ENCODE assay signal across 29 cellular contexts in genomic region chr15:99906356-99906755, GRCh38.
"Had no signal": no experiment of that assay in that cellular context is flagged by ENCODE, and none has a peak within 500 bp of the region (broad histone marks: within the 10 kb centered on the region; RNA-seq: fewer than 3 reads in every experiment).

No MANE protein-coding gene starts in this region.

- H3K9me3 ChIP-seq: heart right ventricle, left lung, lower lobe of right lung, neutrophil, psoas muscle, sigmoid colon, testis, tibial artery, uterus had no signal

- H3K27ac Mint-ChIP-seq: naive thymus-derived CD8-positive, alpha-beta T cell; nephron; neural progenitor cell; stimulated activated memory B cell treated with anti-CD40 and anti-IgM and Interleukin-4, amounts not matched to agents 10 μg/mL and 1 μg/mL and 100 μg/mL, for 72 hours; stimulated activated naive CD8-positive, alpha-beta T cell treated with anti-CD3 and anti-CD28 coated beads, Interleukin-15, amount 100 ng/mL, for 72 hours had no signal

- H3K4me1 ChIP-seq: heart right ventricle, left lung, lower lobe of right lung, neural progenitor cell, parathyroid adenoma, psoas muscle, sigmoid colon, spleen, testis, tibial artery, uterus had no signal

- H3K27me3 Mint-ChIP-seq: stimulated activated memory B cell treated with anti-CD40 and anti-IgM and Interleukin-4, amounts not matched to agents 10 μg/mL and 1 μg/mL and 100 μg/mL, for 72 hours; stimulated activated naive CD8-positive, alpha-beta T cell treated with anti-CD3 and anti-CD28 coated beads, Interleukin-15, amount 100 ng/mL, for 72 hours had no signal

- H3K4me3 ChIP-seq: heart right ventricle, hepatocyte, left lung, lower lobe of right lung, neural progenitor cell, psoas muscle, sigmoid colon, spleen, testis, tibial artery, uterus had no signal

- H3K4me1 Mint-ChIP-seq: naive thymus-derived CD8-positive, alpha-beta T cell; stimulated activated memory B cell treated with anti-CD40 and anti-IgM and Interleukin-4, amounts not matched to agents 10 μg/mL and 1 μg/mL and 100 μg/mL, for 72 hours had no signal

- H3K27ac ChIP-seq: heart right ventricle, hepatocyte, left lung, lower lobe of right lung, neural progenitor cell, neutrophil, parathyroid adenoma, psoas muscle, sigmoid colon, spleen, testis, tibial artery, uterus had no signal

- ATAC-seq: heart right ventricle; left cardiac atrium; left lung; lower lobe of right lung; naive thymus-derived CD8-positive, alpha-beta T cell; psoas muscle; right cardiac atrium; stimulated activated memory B cell treated with anti-CD40 and anti-IgM and Interleukin-4, amounts not matched to agents 10 μg/mL and 1 μg/mL and 100 μg/mL, for 72 hours; stimulated activated naive CD8-positive, alpha-beta T cell treated with anti-CD3 and anti-CD28 coated beads, Interleukin-15, amount 100 ng/mL, for 72 hours had no signal

- H3K36me3 ChIP-seq: heart right ventricle, left lung, lower lobe of right lung, neural progenitor cell, neutrophil, sigmoid colon, spleen, tibial artery, uterus had no signal

- DNase-seq: heart right ventricle; islet precursor cell; left cardiac atrium; left lung; lower lobe of right lung; mammary epithelial cell; mesenchymal stem cell; naive thymus-derived CD8-positive, alpha-beta T cell; occipital lobe; psoas muscle; right cardiac atrium; sigmoid colon; small intestine; spleen; stimulated activated CD4-positive, alpha-beta T cell treated with anti-CD3 and anti-CD28 coated beads, Interleukin-2, amount 100 ng/mL, for 48 hours; stimulated activated CD4-positive, alpha-beta T cell treated with anti-CD3 and anti-CD28 coated beads, Interleukin-4, amount 100 ng/mL, for 4 hours; stimulated activated CD8-positive, alpha-beta memory T cell treated with anti-CD3 and anti-CD28 coated beads, Interleukin-4, amount 100 ng/mL, for 48 hours; stimulated activated naive CD4-positive, alpha-beta T cell treated with Interleukin-2 at 50 U/mL for 16 hours; stimulated activated naive CD8-positive, alpha-beta T cell treated with anti-CD3 and anti-CD28 coated beads, Interleukin-15, amount 100 ng/mL, for 72 hours; testis; tibial artery; trophoblast cell; uterus had no signal

- H3K4me2 ChIP-seq: hepatocyte, neural progenitor cell had no signal

- H3K79me2 ChIP-seq: hepatocyte, parathyroid adenoma had no signal

- H3K4me3 Mint-ChIP-seq: naive thymus-derived CD8-positive, alpha-beta T cell; nephron; neural progenitor cell; stimulated activated memory B cell treated with anti-CD40 and anti-IgM and Interleukin-4, amounts not matched to agents 10 μg/mL and 1 μg/mL and 100 μg/mL, for 72 hours; stimulated activated naive CD8-positive, alpha-beta T cell treated with anti-CD3 and anti-CD28 coated beads, Interleukin-15, amount 100 ng/mL, for 72 hours had no signal

- H3K36me3 Mint-ChIP-seq: neural progenitor cell; stimulated activated memory B cell treated with anti-CD40 and anti-IgM and Interleukin-4, amounts not matched to agents 10 μg/mL and 1 μg/mL and 100 μg/mL, for 72 hours had no signal

- H2AFZ ChIP-seq: hepatocyte, neural progenitor cell, parathyroid adenoma had no signal

- H3K9me3 Mint-ChIP-seq: naive thymus-derived CD8-positive, alpha-beta T cell; nephron; neural progenitor cell; stimulated activated memory B cell treated with anti-CD40 and anti-IgM and Interleukin-4, amounts not matched to agents 10 μg/mL and 1 μg/mL and 100 μg/mL, for 72 hours; stimulated activated naive CD8-positive, alpha-beta T cell treated with anti-CD3 and anti-CD28 coated beads, Interleukin-15, amount 100 ng/mL, for 72 hours had no signal

- H3K9ac ChIP-seq: neural progenitor cell, parathyroid adenoma had no signal

- H3K27me3 ChIP-seq: heart right ventricle, hepatocyte, left lung, neural progenitor cell, neutrophil, sigmoid colon, spleen, testis, tibial artery, uterus had no signal
